Comparison of ENCODE assay signal across 24 cellular contexts in genomic region chr15:88871313-88871712, GRCh38. TPM values are rescaled to one million over a fixed set of nuclear protein-coding genes. Genes with fewer than 3 reads are reported as not detected.
DNase-seq lines count a peak whose midpoint lies in the region; ATAC-seq and TF ChIP-seq lines count a peak whose summit lies in the region.
"Had no signal": no experiment of that assay in that cellular context is flagged by ENCODE, and none has a peak within 500 bp of the region (broad histone marks: within the 10 kb centered on the region; RNA-seq: fewer than 3 reads in every experiment).

No MANE protein-coding gene starts in this region.

- H3K79me1 ChIP-seq in neuronal stem cell (ENCODE audit: low read depth, low read length) = peaks cover 1% of the 10 kb centered on the region

- H3K9ac ChIP-seq in neuronal stem cell (ENCODE audit: low read depth, low read length, poor library complexity) = no peak overlapping the region
- no peak overlapping the region for H3K9ac ChIP-seq in neural progenitor cell
- H3K9ac ChIP-seq: BLaER1 had no signal

- H3K27ac Mint-ChIP-seq in natural killer cell treated with Interleukin-12 subunit alpha and Interleukin-12 subunit beta and Interleukin-15 and Interleukin-18, amount 100 ng/mL, for 72 hours = no peak overlapping the region
- no peak overlapping the region for H3K27ac Mint-ChIP-seq in natural killer cell
- peak overlapping the region; percentile 27 for H3K27ac Mint-ChIP-seq in chondrocyte (ENCODE audit: unreplicated experiment)
- no peak overlapping the region for H3K27ac Mint-ChIP-seq in neural progenitor cell
- H3K27ac Mint-ChIP-seq: CD14-positive monocyte; CD4-positive, alpha-beta memory T cell; CD4-positive, CD25-positive, alpha-beta regulatory T cell had no signal

- H3K27me3 Mint-ChIP-seq in natural killer cell treated with Interleukin-12 subunit alpha and Interleukin-12 subunit beta and Interleukin-15 and Interleukin-18, amount 100 ng/mL, for 72 hours = peaks cover 2 to 7% of the 10 kb centered on the region in 2 donors
- peaks cover 5 to 8% of the 10 kb centered on the region in 2 donors for H3K27me3 Mint-ChIP-seq in natural killer cell (ENCODE audit: low read depth in 2 of 2)
- peaks cover 9% of the 10 kb centered on the region for H3K27me3 Mint-ChIP-seq in chondrocyte (ENCODE audit: low read depth)
- peaks cover 7% of the 10 kb centered on the region for H3K27me3 Mint-ChIP-seq in neural progenitor cell (ENCODE audit: insufficient read depth, low read depth)
- H3K27me3 Mint-ChIP-seq: CD4-positive, alpha-beta memory T cell; CD4-positive, CD25-positive, alpha-beta regulatory T cell had no signal

- H2BK12ac ChIP-seq in neuronal stem cell (ENCODE audit: low read length) = peak overlapping the region; percentile 58

- H3K36me3 Mint-ChIP-seq in natural killer cell treated with Interleukin-12 subunit alpha and Interleukin-12 subunit beta and Interleukin-15 and Interleukin-18, amount 100 ng/mL, for 72 hours = no peaks in the 10 kb centered on the region
- no peaks in the 10 kb centered on the region for H3K36me3 Mint-ChIP-seq in natural killer cell
- peaks cover 23% of the 10 kb centered on the region for H3K36me3 Mint-ChIP-seq in chondrocyte (ENCODE audit: low read depth)
- H3K36me3 Mint-ChIP-seq in neural progenitor cell = no peaks in the 10 kb centered on the region
- H3K36me3 Mint-ChIP-seq: CD14-positive monocyte had no signal

- H3K27ac ChIP-seq in neuronal stem cell (replicated peaks; ENCODE audit: low read length) (no peak overlapping the region), neural progenitor cell (no peak overlapping the region)
- H3K27ac ChIP-seq: BLaER1 had no signal

- H3K18ac ChIP-seq in neuronal stem cell (ENCODE audit: low read length) = peak overlapping the region; percentile 66

- H3K79me2 ChIP-seq in neural progenitor cell (ENCODE audit: low read depth) = no peaks in the 10 kb centered on the region

- no peak overlapping the region for H3K4ac ChIP-seq in neuronal stem cell (ENCODE audit: low read length)

- TF ChIP-seq CTCF in natural killer cell (IDR thresholded peaks at IDR 0.05) (no peak), chondrocyte (IDR thresholded peaks at IDR 0.05) (no peak), neural progenitor cell (IDR thresholded peaks at IDR 0.05) (no peak)

- peaks cover 0 to 9% (median 0%) of the 10 kb centered on the region in 3 experiments for H3K27me3 ChIP-seq in neuronal stem cell (ENCODE audit: control insufficient read depth in 3 of 3, insufficient read depth in 3 of 3, low read depth in 1 of 3, low read length in 3 of 3)
- no peaks in the 10 kb centered on the region for H3K27me3 ChIP-seq in neural progenitor cell
- H3K27me3 ChIP-seq: BLaER1 had no signal

- no peak overlapping the region for H2BK120ac ChIP-seq in neuronal stem cell (ENCODE audit: low read depth, low read length)

- no peaks in the 10 kb centered on the region for H3K9me3 Mint-ChIP-seq in natural killer cell treated with Interleukin-12 subunit alpha and Interleukin-12 subunit beta and Interleukin-15 and Interleukin-18, amount 100 ng/mL, for 72 hours
- H3K9me3 Mint-ChIP-seq in natural killer cell (no peaks in the 10 kb centered on the region), chondrocyte (ENCODE audit: low read depth) (no peaks in the 10 kb centered on the region), neural progenitor cell (peaks cover 17% of the 10 kb centered on the region)
- H3K9me3 Mint-ChIP-seq: CD4-positive, CD25-positive, alpha-beta regulatory T cell; CD8-positive, alpha-beta memory T cell had no signal

- peak overlapping the region; percentile 87 for H3K23ac ChIP-seq in neuronal stem cell (ENCODE audit: low read depth, low read length, poor library complexity)

- H3K4me1 ChIP-seq in neuronal stem cell (ENCODE audit: control insufficient read depth in 2 of 2, insufficient read depth in 1 of 2, low read depth in 1 of 2, low read length in 2 of 2) (no peaks in the 10 kb centered on the region), neural progenitor cell (no peaks in the 10 kb centered on the region)
- H3K4me1 ChIP-seq: BE2C had no signal

- peak overlapping the region; percentile 55 for H2BK15ac ChIP-seq in neuronal stem cell (ENCODE audit: low read length)

- H2AK5ac ChIP-seq in neuronal stem cell (ENCODE audit: low read depth, low read length) = peak overlapping the region; percentile 85

- H2BK5ac ChIP-seq in neuronal stem cell (ENCODE audit: low read length) = peak overlapping the region; percentile 59

- H3K4me1 Mint-ChIP-seq in natural killer cell treated with Interleukin-12 subunit alpha and Interleukin-12 subunit beta and Interleukin-15 and Interleukin-18, amount 100 ng/mL, for 72 hours (ENCODE audit: low read depth in 2 of 2) = peaks cover 0 to 3% of the 10 kb centered on the region in 2 donors
- no peaks in the 10 kb centered on the region for H3K4me1 Mint-ChIP-seq in natural killer cell
- H3K4me1 Mint-ChIP-seq in chondrocyte (ENCODE audit: low read depth) = peaks cover 4% of the 10 kb centered on the region
- H3K4me1 Mint-ChIP-seq in neural progenitor cell = no peaks in the 10 kb centered on the region
- H3K4me1 Mint-ChIP-seq: CD14-positive monocyte; CD8-positive, alpha-beta memory T cell had no signal

- no peaks in the 10 kb centered on the region for H4K20me1 ChIP-seq in neural progenitor cell (ENCODE audit: low read depth)
- H4K20me1 ChIP-seq: BLaER1 had no signal

- intact Hi-C loops in natural killer cell (cut with micrococcal nuclease) = no loop called here

- H3K4me3 ChIP-seq in neuronal stem cell (ENCODE audit: low read length in 2 of 2) (no peak overlapping the region), neural progenitor cell (no peak overlapping the region)
- H3K4me3 ChIP-seq: BLaER1, GM12878 had no signal

- no peak overlapping the region for H3K4me3 Mint-ChIP-seq in natural killer cell treated with Interleukin-12 subunit alpha and Interleukin-12 subunit beta and Interleukin-15 and Interleukin-18, amount 100 ng/mL, for 72 hours
- H3K4me3 Mint-ChIP-seq in natural killer cell = no peak overlapping the region
- no peak overlapping the region for H3K4me3 Mint-ChIP-seq in chondrocyte (ENCODE audit: unreplicated experiment)
- no peak overlapping the region for H3K4me3 Mint-ChIP-seq in neural progenitor cell
- H3K4me3 Mint-ChIP-seq: CD14-positive monocyte; CD4-positive, alpha-beta memory T cell; CD4-positive, CD25-positive, alpha-beta regulatory T cell; CD8-positive, alpha-beta memory T cell had no signal

- no peaks in the 10 kb centered on the region for H3F3A ChIP-seq in neural progenitor cell (ENCODE audit: low read depth)

- H2AFZ ChIP-seq in neuronal stem cell (ENCODE audit: low read length) (no peak overlapping the region), neural progenitor cell (replicated peaks) (no peak overlapping the region)

- H3K36me3 ChIP-seq in neuronal stem cell (replicated peaks in 1 of 2; ENCODE audit: control insufficient read depth in 2 of 2, insufficient read depth in 2 of 2, low read length in 2 of 2) = no peaks in the 10 kb centered on the region
- H3K36me3 ChIP-seq in neural progenitor cell = no peaks in the 10 kb centered on the region
- H3K36me3 ChIP-seq: BE2C, BLaER1 had no signal

- peaks cover 0 to 6% of the 10 kb centered on the region in 2 donors for H3K9me3 ChIP-seq in neuronal stem cell (replicated peaks in 1 of 2; ENCODE audit: control insufficient read depth in 2 of 2, insufficient read depth in 1 of 2, low read depth in 1 of 2, low read length in 2 of 2)
- H3K9me3 ChIP-seq in neural progenitor cell (ENCODE audit: low read depth) = no peaks in the 10 kb centered on the region
- H3K9me3 ChIP-seq: BE2C, BLaER1 had no signal

- no peak overlapping the region for H4K91ac ChIP-seq in neuronal stem cell (ENCODE audit: low read depth, low read length, poor library complexity)

- no peak overlapping the region for H3K14ac ChIP-seq in neuronal stem cell (ENCODE audit: low read length)

- peak; percentile 54 for DNase-seq in natural killer cell treated with Interleukin-12 subunit alpha and Interleukin-12 subunit beta and Interleukin-15 and Interleukin-18, amount 100 ng/mL, for 72 hours (ENCODE audit: low spot score)
- DNase-seq in natural killer cell (no peak), chondrocyte (ENCODE audit: low spot score) (no peak), neuronal stem cell (ENCODE audit: low spot score) (no peak), neural progenitor cell (ENCODE audit: low spot score) (no peak)
- DNase-seq in stimulated activated CD4-positive, alpha-beta T cell treated with anti-CD3 and anti-CD28 coated beads, Interleukin-4, amount 100 ng/mL, for 24 hours = no peak
- DNase-seq: 8988T; ACHN; BE2C; C1 segment of cervical spinal cord; CD4-positive, alpha-beta memory T cell; CD4-positive, CD25-positive, alpha-beta regulatory T cell; CD8-positive, alpha-beta memory T cell; COR-L47; DMS 273 treated with DMSO at 0.1 percent for 48 hours; DMS153; DMS53; DMS79; DND-41; EL; GDM1 had no signal

- H4K8ac ChIP-seq in neuronal stem cell (ENCODE audit: low read depth, low read length) = no peak overlapping the region

- ATAC-seq in natural killer cell treated with Interleukin-12 subunit alpha and Interleukin-12 subunit beta and Interleukin-15 and Interleukin-18, amount 100 ng/mL, for 72 hours = no peak
- ATAC-seq in natural killer cell = no peak
- ATAC-seq: GM12878 had no signal

- H3K4me2 ChIP-seq in neuronal stem cell (ENCODE audit: insufficient read depth, low read length, poor library complexity, severe bottlenecking) = no peak overlapping the region
- H3K4me2 ChIP-seq in neural progenitor cell = no peak overlapping the region
- H3K4me2 ChIP-seq: BLaER1 had no signal

- no CpG with 5 or more reads among the region's 14 CpGs for WGBS in neuronal stem cell (ENCODE audit: extremely low coverage in 2 of 2, insufficient read length in 2 of 2, insufficient replicate concordance in 1 of 2), 2 donors

RNA-seq across cellular contexts. Expression of gene HAPLN3, which starts 24.0 kb away (rescaled TPM):
- 100 to 1,000 TPM; 138 to 203 TPM for total RNA-seq in natural killer cell treated with Interleukin-12 subunit alpha and Interleukin-12 subunit beta and Interleukin-15 and Interleukin-18, amount 100 ng/mL, for 72 hours
- total RNA-seq in natural killer cell (10 to 100 TPM; 10.1 to 10.8 (median 10.4) TPM), chondrocyte (29.9 to 78.2 TPM (median 73.7 TPM) in 3 replicates), neural progenitor cell (ENCODE audit: low replicate concordance) (2.7 and 9.5 TPM in 2 replicates)
- 14.9 TPM for polyA plus RNA-seq in neuronal stem cell (2013, experiment 1 of 2)
- 14.3 TPM for polyA plus RNA-seq in neuronal stem cell (2013, experiment 2 of 2)

RNA-seq across cellular contexts. Expression of gene MFGE8, which starts 41.9 kb away (rescaled TPM):
- 10 to 100 TPM; 10.9 to 46.2 TPM for total RNA-seq in natural killer cell treated with Interleukin-12 subunit alpha and Interleukin-12 subunit beta and Interleukin-15 and Interleukin-18, amount 100 ng/mL, for 72 hours
- total RNA-seq in natural killer cell (100 to 1,000 TPM in 1 of 3 donors, 10 to 100 TPM in 2; 39.0 to 110 (median 72.5) TPM), chondrocyte (154 to 305 TPM (median 287 TPM) in 3 replicates), neural progenitor cell (ENCODE audit: low replicate concordance) (92.6 and 124 TPM in 2 replicates)
- polyA plus RNA-seq in neuronal stem cell (2013, experiment 1 of 2) = 104 TPM
- 101 TPM for polyA plus RNA-seq in neuronal stem cell (2013, experiment 2 of 2)
- polyA plus RNA-seq: CD14-positive monocyte had no signal
